In genomic region chr7:151888079-151888673, GRCh38 we compare ENCODE assay signal across 24 cellular contexts. TPM values are rescaled to one million over a fixed set of nuclear protein-coding genes. Genes with fewer than 3 reads are reported as not detected.
A peak's percentile ranks its signal among the peaks of the same experiment; 100 is the strongest.
DNase-seq lines count a peak whose midpoint lies in the region; ATAC-seq, FAIRE-seq and TF ChIP-seq lines count a peak whose summit lies in the region.
"Had no signal": no experiment of that assay in that cellular context is flagged by ENCODE, and none has a peak within 500 bp of the region (broad histone marks: within the 10 kb centered on the region; RNA-seq: fewer than 3 reads in every experiment).

No MANE protein-coding gene starts in this region.

- H3K4me2 ChIP-seq in K562 (ENCODE audit: insufficient read depth, low read length) (no peak overlapping the region), osteoblast (ENCODE audit: insufficient read depth, low read length) (no peak overlapping the region)
- H3K4me2 ChIP-seq: hepatocyte, PC-9 had no signal

- TF ChIP-seq CTCF in K562 (IDR thresholded peaks at IDR 0.05 in 2 of 3, conservative IDR thresholded peaks at IDR 0.05 in 1 of 3; ENCODE audit: insufficient read depth in 2 of 3, low read depth in 1 of 3, low read length in 3 of 3) (peak in 2 of 3 experiments; percentile 30 to 32; a peak in 1 of 6 replicates), osteoblast (IDR thresholded peaks at IDR 0.05; ENCODE audit: extremely low read depth, low read depth, low read length) (no peak), D721Med (IDR thresholded peaks at IDR 0.05; ENCODE audit: insufficient read depth, missing control alignments) (no peak)

- H3K27ac ChIP-seq in K562 (ENCODE audit: extremely low read depth, low read depth, low read length) (no peak overlapping the region), osteoblast (ENCODE audit: low read depth, low read length) (no peak overlapping the region)
- H3K27ac ChIP-seq: body of pancreas, foreskin keratinocyte, GM23248, hepatocyte, PC-9, SJSA1, stomach, tibial nerve had no signal

- POLR2A ChIA-PET in K562 (lab: Yijun Ruan, JAX): interaction anchor here (0.6 to 0.8 kb wide), 2 partner anchors 34 to 511 kb away, joined by 3 read pairs; no protein-coding TSS in a partner anchor

- H3K9ac ChIP-seq in K562 (ENCODE audit: insufficient read depth in 1 of 2, low read depth in 2 of 2, low read length in 2 of 2): no peak overlapping the region
- H3K9ac ChIP-seq: GM23248 had no signal

- FAIRE-seq in K562 (lab: Jason Lieb, UNC): no peak
- no peak for FAIRE-seq in D721Med (lab: Jason Lieb, UNC)
- FAIRE-seq: keratinocyte had no signal

- DNase-seq in DMS53 (lab: John Stamatoyannopoulos, UW): peak; percentile 19
- DNase-seq in DMS53 treated with DMSO at 0.1 percent for 48 hours (lab: John Stamatoyannopoulos, UW; ENCODE audit: unreplicated experiment): no peak
- DNase-seq in M059J (ENCODE audit: low read depth): peak; percentile 24
- no peak for DNase-seq in K562 (ENCODE audit: extremely low read depth in 1 of 4, low spot score in 3 of 4)
- DNase-seq in osteoblast (ENCODE audit: insufficient read length, low spot score, missing footprints): peak; percentile 8
- no peak for DNase-seq in D721Med (ENCODE audit: insufficient read length, low spot score)
- DNase-seq in amniotic stem cell (lab: John Stamatoyannopoulos, UW): no peak
- no peak for DNase-seq in iPS-NIHi7 (ENCODE audit: extremely low spot score)
- DNase-seq: 8988T; activated CD4-positive, alpha-beta T cell treated with anti-CD3 and anti-CD28 coated beads, Interleukin-2, amount 50 U/mL, for 1 hour; activated naive CD8-positive, alpha-beta T cell treated with anti-CD3 and anti-CD28 coated beads, Interleukin-2, amount 10 ng/mL, durations not matched to agents 7 days and 5 days; COR-L47; foreskin keratinocyte; GM23248; NCI-H146; NCI-H748 treated with DMSO at 0.1 percent for 48 hours; PC-9; stimulated activated CD4-positive, alpha-beta T cell treated with anti-CD3 and anti-CD28 coated beads, Interleukin-12 subunit alpha, Interleukin-12 subunit beta, amount 100 ng/mL, for 4 hours; stomach had no signal

- H3K36me3 ChIP-seq in K562 (ENCODE audit: control insufficient read depth, insufficient read depth, low read length): no peaks in the 10 kb centered on the region
- H3K36me3 ChIP-seq in osteoblast (ENCODE audit: insufficient read depth, low read length): no peaks in the 10 kb centered on the region
- H3K36me3 ChIP-seq: SJSA1, stomach, tibial nerve had no signal

- in situ Hi-C loops in K562 (cut with MboI): no loop called here

- no peak for TF ChIP-seq POLR2A in K562 (conservative IDR thresholded peaks at IDR 0.05)

- CTCF ChIA-PET in K562 (lab: Yijun Ruan, JAX; ENCODE audit: low intra/inter-chr PET ratio): no interaction called here

- H4K20me1 ChIP-seq in K562 (replicated peaks; ENCODE audit: control insufficient read depth, insufficient read depth, low read length): no peaks in the 10 kb centered on the region; the same call in 1 of the 2 replicates
- H4K20me1 ChIP-seq in osteoblast (ENCODE audit: insufficient read depth, low read length): no peaks in the 10 kb centered on the region

- H3K9me1 ChIP-seq in K562 (ENCODE audit: control insufficient read depth, insufficient read depth, low read length): no peaks in the 10 kb centered on the region

- TF ChIP-seq RAD21 in K562 (CRISPR knock-in tag; conservative IDR thresholded peaks at IDR 0.05 in 1 of 2, IDR thresholded peaks at IDR 0.05 in 1 of 2): no peak

- intact Hi-C loops in K562 (cut with micrococcal nuclease): no loop called here

- H3K27me3 ChIP-seq in K562 (ENCODE audit: control insufficient read depth in 2 of 2, insufficient read depth in 2 of 2, low read length in 2 of 2) (peaks cover 53 to 85% of the 10 kb centered on the region in 2 experiments), osteoblast (ENCODE audit: insufficient read depth, low read length) (peaks cover 71% of the 10 kb centered on the region)
- H3K27me3 ChIP-seq: body of pancreas had no signal

- H3K9me3 ChIP-seq in K562 (replicated peaks; ENCODE audit: control insufficient read depth, insufficient read depth, low read depth, low read length) (no peaks in the 10 kb centered on the region), osteoblast (ENCODE audit: low read depth, low read length) (no peaks in the 10 kb centered on the region)
- H3K9me3 ChIP-seq: body of pancreas, SJSA1, stomach, tibial nerve had no signal

- no peak for TF ChIP-seq EP300 in K562 (IDR thresholded peaks at IDR 0.05; ENCODE audit: low read length)

- 7% methylated on average over 15 of the region's 15 CpGs for WGBS in K562 (ENCODE audit: insufficient coverage, low coverage, missing lambda C conversion rate)

- H3K4me3 ChIP-seq in K562 (no peak overlapping the region), osteoblast (ENCODE audit: insufficient read depth, low read length) (no peak overlapping the region)
- H3K4me3 ChIP-seq: body of pancreas, GM23248, hepatocyte, PC-9, SJSA1, stomach, tibial nerve had no signal

- no TSS peak for BruUV-seq in K562 (replicated peaks; lab: Mats Ljungman, UMichigan)

- H3K79me2 ChIP-seq in K562 (ENCODE audit: control insufficient read depth, insufficient read depth, low read length) (no peaks in the 10 kb centered on the region), osteoblast (ENCODE audit: insufficient read depth, low read length) (no peaks in the 10 kb centered on the region)
- H3K79me2 ChIP-seq: hepatocyte had no signal

- ATAC-seq in K562: peak; percentile 64; the same call in 2 of the 3 replicates
- ATAC-seq: body of pancreas, foreskin keratinocyte had no signal

- H2AFZ ChIP-seq in K562 (ENCODE audit: low read depth, low read length) (no peak overlapping the region), osteoblast (ENCODE audit: low read length) (no peak overlapping the region)
- H2AFZ ChIP-seq: GM23248, hepatocyte, PC-9 had no signal

- no peaks in the 10 kb centered on the region; a peak in 1 of 5 replicates for H3K4me1 ChIP-seq in K562 (replicated peaks in 1 of 2; ENCODE audit: control insufficient read depth in 2 of 2, insufficient read depth in 2 of 2, low read length in 2 of 2)
- no peaks in the 10 kb centered on the region for H3K4me1 ChIP-seq in osteoblast (ENCODE audit: insufficient read depth, low read length)
- H3K4me1 ChIP-seq: body of pancreas, foreskin keratinocyte, SJSA1, tibial nerve had no signal

TF ChIP-seq in K562, 482 proteins besides CTCF, POLR2A, EP300 and RAD21 (continues in another document):
- TF ChIP-seq CBX8 (IDR thresholded peaks at IDR 0.05; ENCODE audit: borderline replicate concordance, extremely low read depth, low read depth, low read length, poor library complexity, severe bottlenecking): no peak
- peak; percentile 92 for TF ChIP-seq BHLHE40 (IDR thresholded peaks at IDR 0.05; ENCODE audit: low read length)
- peak in 1 of 2 experiments; percentile 54 for TF ChIP-seq E2F6 (IDR thresholded peaks at IDR 0.05; ENCODE audit: borderline replicate concordance in 1 of 2, extremely low read depth in 1 of 2, insufficient read depth in 1 of 2, insufficient read length in 1 of 2, low read depth in 1 of 2, low read length in 1 of 2, poor library complexity in 1 of 2, severe bottlenecking in 1 of 2)
- no peak for TF ChIP-seq ESRRB (CRISPR knock-in tag; IDR thresholded peaks at IDR 0.05; ENCODE audit: borderline replicate concordance)
- no peak for TF ChIP-seq RFX1 (IDR thresholded peaks at IDR 0.05)
- TF ChIP-seq EZH2 (IDR thresholded peaks at IDR 0.05; ENCODE audit: borderline replicate concordance, low read depth, low read length): 0 out of 2 replicates have a peak, but pooled peaks have one; percentile 38

RNA-seq across cellular contexts. Expression of gene PRKAG2, which starts 11.3 kb away (rescaled TPM):
- total RNA-seq in M059J (2014; rRNA removed; shearing (Covaris generic)): 5.2 and 9.4 TPM in 2 replicates
- total RNA-seq in K562 (2011; cell fraction: chromatin; rRNA removed; ENCODE audit: low replicate concordance): 7.2 and 11.4 TPM in 2 replicates
- total RNA-seq in K562 (2011; cell fraction: nucleolus; rRNA removed): 2.8 and 4.7 TPM in 2 replicates
- 4.8 and 6.9 TPM in 2 replicates for total RNA-seq in K562 (2011; cell fraction: nucleoplasm; rRNA removed)
- 3.1 TPM in 2 replicates for total RNA-seq in K562 (2014; rRNA removed)
- 3.3 and 3.9 TPM in 2 replicates for total RNA-seq in K562 (2014; rRNA removed; fragmentation: Illumina TruSeq; extraction: Trizol)
- total RNA-seq in K562 (2015; rRNA removed; fragmentation: Illumina TruSeq; extraction: Trizol): 1.8 and 2.8 TPM in 2 replicates
- total RNA-seq in K562 (2021): 3.6 and 5.0 TPM in 2 replicates
- 3.8 and 5.6 TPM in 2 replicates for polyA plus RNA-seq in K562 (2011; rRNA removed)
- polyA plus RNA-seq in K562 (2011; cell fraction: cytosol; rRNA removed): 1.3 and 1.8 TPM in 2 replicates
- 3.0 and 4.6 TPM in 2 replicates for polyA plus RNA-seq in K562 (2011; cell fraction: nucleus; rRNA removed)
- 2.3 and 2.7 TPM in 2 replicates for polyA plus RNA-seq in K562 (2012)
- 3.2 and 4.0 TPM in 2 replicates for polyA plus RNA-seq in K562 (2014; fragmentation: Illumina TruSeq; extraction: Trizol)
- 1 to 10 TPM in 1 of 2 experiments, under 1 TPM in 1; 0.99 to 1.1 TPM for polyA plus RNA-seq in K562 (2014; fragmentation: Nextera tagmentation; extraction: Ambion mirVana)
- polyA plus RNA-seq in K562 (2014; rRNA removed): 3.5 and 3.6 TPM in 2 replicates
- 4.2 and 6.0 TPM in 2 replicates for polyA minus RNA-seq in K562 (2011; rRNA and poly(A)+ RNA removed)
- 2.1 TPM in 1 of 2 replicates, not detected in the other for polyA minus RNA-seq in K562 (2011; cell fraction: cytosol; rRNA and poly(A)+ RNA removed)
- polyA minus RNA-seq in K562 (2011; cell fraction: nucleus; rRNA and poly(A)+ RNA removed): 2.4 and 2.7 TPM in 2 replicates
- 20.6 TPM in 2 replicates for total RNA-seq in osteoblast

Comparison
In these comparisons a context has a peak if more than half of its experiments do, and no peak if none do; other contexts are left out.
1. DNase-seq: peak in DMS53 (single experiment), M059J (single experiment) and osteoblast (single experiment); none in DMS53 treated with DMSO at 0.1 percent for 48 hours (single experiment), K562 (0 of 4), D721Med (single experiment), amniotic stem cell (single experiment) and iPS-NIHi7 (single experiment).
2. CTCF ChIP-seq: peak in K562 (2 of 3); none in osteoblast (single experiment) and D721Med (single experiment).